17 cellular contexts compared by ENCODE assay signal in the genomic region with DNA sequence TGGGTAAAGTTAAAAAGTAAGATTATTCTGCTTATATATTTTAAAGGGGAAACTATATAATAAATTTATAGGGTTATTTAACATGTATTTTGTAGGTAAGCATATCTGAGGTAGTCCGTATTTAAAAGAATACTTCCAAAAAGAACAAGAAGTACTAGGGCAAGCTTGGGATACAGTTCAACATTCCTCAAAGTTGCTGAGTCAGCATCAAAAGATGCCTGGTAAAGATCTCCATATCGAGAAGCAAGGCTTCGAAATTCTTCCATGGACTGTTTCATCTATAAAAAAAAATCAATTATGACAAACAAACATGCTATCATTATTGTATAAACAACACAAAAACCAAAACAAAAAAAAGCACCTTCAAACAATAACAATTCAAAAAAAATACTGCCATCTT.
DNase-seq lines count a peak whose midpoint lies in the region; ATAC-seq and TF ChIP-seq lines count a peak whose summit lies in the region.
"Had no signal": no experiment of that assay in that cellular context is flagged by ENCODE, and none has a peak within 500 bp of the region (broad histone marks: within the 10 kb centered on the region; RNA-seq: fewer than 3 reads in every experiment).

No MANE protein-coding gene starts in this region.

- H3K27me3 Mint-ChIP-seq in chondrocyte (ENCODE audit: low read depth) = no peaks in the 10 kb centered on the region
- H3K27me3 Mint-ChIP-seq: CD4-positive, alpha-beta memory T cell had no signal

- no peak overlapping the region for H3K27ac ChIP-seq in breast epithelium
- H3K27ac ChIP-seq: BLaER1 had no signal

- H3K27ac Mint-ChIP-seq in chondrocyte (ENCODE audit: unreplicated experiment) = peak overlapping the region; percentile 81
- H3K27ac Mint-ChIP-seq: GM23338, HFFc6 had no signal

- TF ChIP-seq CTCF in chondrocyte (IDR thresholded peaks at IDR 0.05) (no peak), BE2C (IDR thresholded peaks at IDR 0.05; ENCODE audit: low read depth, low read length) (no peak), breast epithelium (IDR thresholded peaks at IDR 0.05) (no peak)

- H3K4me1 ChIP-seq in BE2C = no peaks in the 10 kb centered on the region
- no peaks in the 10 kb centered on the region for H3K4me1 ChIP-seq in breast epithelium
- H3K4me1 ChIP-seq: BLaER1 had no signal

- H3K27me3 ChIP-seq in BE2C = no peaks in the 10 kb centered on the region
- H3K27me3 ChIP-seq in breast epithelium = no peaks in the 10 kb centered on the region
- H3K27me3 ChIP-seq: BLaER1 had no signal

- peaks cover 10% of the 10 kb centered on the region for H3K36me3 Mint-ChIP-seq in chondrocyte (ENCODE audit: low read depth)

- H3K4me3 Mint-ChIP-seq in chondrocyte (ENCODE audit: unreplicated experiment) = no peak overlapping the region
- H3K4me3 Mint-ChIP-seq: CD14-positive monocyte; CD4-positive, alpha-beta memory T cell; GM23338; HFFc6 had no signal

- ATAC-seq in HG03039 (IDR thresholded peaks at IDR 0.05; ENCODE audit: unreplicated experiment) = no peak
- ATAC-seq: GM23338, HCT116 had no signal

- peaks cover 6% of the 10 kb centered on the region for H3K9me3 Mint-ChIP-seq in chondrocyte (ENCODE audit: low read depth)
- H3K9me3 Mint-ChIP-seq: CD14-positive monocyte, GM23338, HFFc6 had no signal

- DNase-seq in amniotic epithelial cell (ENCODE audit: low read depth) (peak; percentile 8), chondrocyte (ENCODE audit: low spot score) (no peak), iris pigment epithelial cell (ENCODE audit: low read depth) (peak; percentile 12), BE2C (no peak), breast epithelium (ENCODE audit: low spot score in 2 of 2) (no peak)
- DNase-seq: AML-193; CD4-positive, alpha-beta memory T cell; DMS153; DMS79; GDM1; H7; HFFc6 had no signal

- intact Hi-C loops in breast epithelium (cut with DNase I; ENCODE audit: low total_unique reads) = no loop called here

- H3K9me3 ChIP-seq in BE2C (no peaks in the 10 kb centered on the region), breast epithelium (no peaks in the 10 kb centered on the region)

- peaks cover 13% of the 10 kb centered on the region for H3K4me1 Mint-ChIP-seq in chondrocyte (ENCODE audit: low read depth)
- H3K4me1 Mint-ChIP-seq: GM23338 had no signal

- H3K36me3 ChIP-seq in BE2C = peaks cover 23% of the 10 kb centered on the region
- H3K36me3 ChIP-seq in breast epithelium = no peaks in the 10 kb centered on the region

- no peak for TF ChIP-seq POLR2A in breast epithelium (IDR thresholded peaks at IDR 0.05)

- H3K4me3 ChIP-seq in BE2C (ENCODE audit: low read depth, low read length) (no peak overlapping the region), breast epithelium (no peak overlapping the region)
- H3K4me3 ChIP-seq: BLaER1, GM23338 had no signal

Comparison
In these comparisons a context has a peak if more than half of its experiments do, and no peak if none do; other contexts are left out.
1. DNase-seq: peak in amniotic epithelial cell (single experiment) and iris pigment epithelial cell (single experiment); none in chondrocyte (single experiment), BE2C (single experiment) and breast epithelium (0 of 2).